23 cellular contexts compared by ENCODE assay signal in genomic region chr1:209205039-209205438, GRCh38.
"Had no signal": no experiment of that assay in that cellular context is flagged by ENCODE, and none has a peak within 500 bp of the region (broad histone marks: within the 10 kb centered on the region; RNA-seq: fewer than 3 reads in every experiment).

No MANE protein-coding gene starts in this region.

- H3K36me3 ChIP-seq: colonic mucosa, esophagus muscularis mucosa, gastroesophageal sphincter, heart right ventricle, neutrophil, sigmoid colon, suprapubic skin, transverse colon had no signal

- H3K79me2 ChIP-seq: parathyroid adenoma had no signal

- H3K27me3 ChIP-seq: foreskin keratinocyte had no signal

- H3K9me3 ChIP-seq: colonic mucosa, esophagus muscularis mucosa, gastroesophageal sphincter, heart right ventricle, mucosa of descending colon, neutrophil, sigmoid colon, suprapubic skin, transverse colon had no signal

- H3K27ac ChIP-seq: colonic mucosa, esophagus muscularis mucosa, foreskin keratinocyte, gastroesophageal sphincter, heart right ventricle, neutrophil, parathyroid adenoma, sigmoid colon, suprapubic skin, transverse colon had no signal

- H3K9ac ChIP-seq: parathyroid adenoma had no signal

- FAIRE-seq: endothelial cell of umbilical vein had no signal

- DNase-seq: colonic mucosa; effector CD8-positive, alpha-beta T cell; foreskin keratinocyte; heart right ventricle; hippocampal formation; immature natural killer cell; islet precursor cell; left ventricle myocardium superior; mucosa of descending colon; naive B cell; right cardiac atrium; sigmoid colon; stimulated activated CD4-positive, alpha-beta T cell treated with anti-CD3 and anti-CD28 coated beads, Interleukin-15, amount 100 ng/mL, for 24 hours; stimulated activated CD4-positive, alpha-beta T cell treated with anti-CD3 and anti-CD28 coated beads, Interleukin-2, amount 100 ng/mL, for 48 hours; stimulated activated naive B cell treated with anti-CD40 and anti-IgM and Interleukin-4, amounts not matched to agents 10 μg/mL and 1 μg/mL and 100 μg/mL, for 72 hours; transverse colon had no signal

- H3K4me3 ChIP-seq: colonic mucosa, esophagus muscularis mucosa, gastroesophageal sphincter, heart right ventricle, lung, mucosa of descending colon, sigmoid colon, suprapubic skin, transverse colon had no signal

- H2AFZ ChIP-seq: parathyroid adenoma had no signal
